1 cellular context compared by ENCODE assay signal in genomic region chr3:151837057-151837456, GRCh38.
TF ChIP-seq lines count a peak whose summit lies in the region.

No MANE protein-coding gene starts in this region.

TF ChIP-seq in K562, 482 proteins besides CTCF, POLR2A, EP300 and RAD21 (continued from another document and continues in another):
- peak; percentile 68 for TF ChIP-seq MGA (IDR thresholded peaks at IDR 0.05)
- TF ChIP-seq ATF7 (IDR thresholded peaks at IDR 0.05): 0 out of 2 replicates have a peak, but pooled peaks have one; percentile 58
- peak; percentile 51 for TF ChIP-seq SMARCC2 (IDR thresholded peaks at IDR 0.05; ENCODE audit: low read depth)
- TF ChIP-seq SMARCA5 (IDR thresholded peaks at IDR 0.05): no peak
- 0 out of 2 replicates have a peak, but pooled peaks have one; percentile 19 for TF ChIP-seq GABPA (tag; conservative IDR thresholded peaks at IDR 0.05; ENCODE audit: low read depth)
- TF ChIP-seq CTCFL (IDR thresholded peaks at IDR 0.05; ENCODE audit: borderline replicate concordance, insufficient read depth, low read depth, low read length, poor library complexity, severe bottlenecking): no peak
- 0 out of 2 replicates have a peak, but pooled peaks have one; percentile 53 for TF ChIP-seq MTA1 (IDR thresholded peaks at IDR 0.05; ENCODE audit: borderline replicate concordance)
- TF ChIP-seq NR0B1 (IDR thresholded peaks at IDR 0.05; ENCODE audit: partially characterized antibody): no peak
- TF ChIP-seq FIP1L1 (IDR thresholded peaks at IDR 0.05; ENCODE audit: low read depth, low read length, poor library complexity, severe bottlenecking): no peak
- TF ChIP-seq CBX3 (IDR thresholded peaks at IDR 0.05; ENCODE audit: borderline replicate concordance in 1 of 2, low read length in 2 of 2): no peak
- peak; percentile 70 for TF ChIP-seq SOX6 (IDR thresholded peaks at IDR 0.05)
- TF ChIP-seq JUN (IDR thresholded peaks at IDR 0.05; ENCODE audit: borderline replicate concordance, low read depth, low read length): peak; percentile 71; the same call in 1 of the 2 replicates
- TF ChIP-seq JUN (CRISPR knock-in tag; IDR thresholded peaks at IDR 0.05; ENCODE audit: borderline replicate concordance): no peak
- peak; percentile 69 for TF ChIP-seq FOSL1 (tag; conservative IDR thresholded peaks at IDR 0.05)
- TF ChIP-seq TRIM24 (IDR thresholded peaks at IDR 0.05): peak; percentile 62 to 71; a peak in 3 of 4 replicates
- TF ChIP-seq CEBPG (CRISPR knock-in tag; IDR thresholded peaks at IDR 0.05): no peak
- peak; percentile 40; a peak in 2 of 4 replicates for TF ChIP-seq CEBPG (tag; conservative IDR thresholded peaks at IDR 0.05 in 1 of 2, IDR thresholded peaks at IDR 0.05 in 1 of 2)
- no peak for TF ChIP-seq DLX4 (CRISPR knock-in tag; IDR thresholded peaks at IDR 0.05)
- TF ChIP-seq MTA3 (IDR thresholded peaks at IDR 0.05; ENCODE audit: borderline replicate concordance): 0 out of 2 replicates have a peak, but pooled peaks have one; percentile 23
- no peak for TF ChIP-seq FOXA3 (CRISPR knock-in tag; conservative IDR thresholded peaks at IDR 0.05 in 1 of 2, IDR thresholded peaks at IDR 0.05 in 1 of 2)
- TF ChIP-seq NFE2L1 (tag; IDR thresholded peaks at IDR 0.05; ENCODE audit: borderline replicate concordance, low read depth): peak; percentile 89
- TF ChIP-seq SIN3A (IDR thresholded peaks at IDR 0.05; ENCODE audit: borderline replicate concordance in 2 of 2, control insufficient read depth in 1 of 2, low read depth in 2 of 2, low read length in 2 of 2): no peak
- peak; percentile 98 for TF ChIP-seq NFE2 (IDR thresholded peaks at IDR 0.05; ENCODE audit: low read depth)
- TF ChIP-seq TCFL5 (CRISPR knock-in tag; conservative IDR thresholded peaks at IDR 0.05): no peak
- no peak for TF ChIP-seq ZNF41 (CRISPR knock-in tag; conservative IDR thresholded peaks at IDR 0.05)
- TF ChIP-seq ZKSCAN8 (CRISPR knock-in tag; IDR thresholded peaks at IDR 0.05): no peak
- TF ChIP-seq ESRRA (IDR thresholded peaks at IDR 0.05; ENCODE audit: borderline replicate concordance, low read depth): peak; percentile 54; the same call in 1 of the 2 replicates
- TF ChIP-seq ZNF830 (CRISPR knock-in tag; IDR thresholded peaks at IDR 0.05): no peak
- TF ChIP-seq CTBP1 (IDR thresholded peaks at IDR 0.05; ENCODE audit: borderline replicate concordance): peak; percentile 50; the same call in 1 of the 2 replicates
- TF ChIP-seq TCF3 (CRISPR knock-in tag; IDR thresholded peaks at IDR 0.05): peak; percentile 29; the same call in 1 of the 2 replicates
- TF ChIP-seq L3MBTL2 (IDR thresholded peaks at IDR 0.05): peak; percentile 85
- peak; percentile 42 for TF ChIP-seq TAL1 (IDR thresholded peaks at IDR 0.05)
- TF ChIP-seq MEIS2 (IDR thresholded peaks at IDR 0.05; ENCODE audit: partially characterized antibody): peak; percentile 94
- TF ChIP-seq CC2D1A (IDR thresholded peaks at IDR 0.05): 0 out of 2 replicates have a peak, but pooled peaks have one; percentile 34
- no peak for TF ChIP-seq XRCC4 (IDR thresholded peaks at IDR 0.05; ENCODE audit: extremely low read depth, insufficient read depth, insufficient read length)
- TF ChIP-seq RCOR1 (IDR thresholded peaks at IDR 0.05; ENCODE audit: borderline replicate concordance in 1 of 2, low read depth in 2 of 2, low read length in 2 of 2): peak in 1 of 2 experiments; percentile 85; a peak in 2 of 4 replicates
- TF ChIP-seq ARID4B (CRISPR knock-in tag; IDR thresholded peaks at IDR 0.05): no peak
- no peak for TF ChIP-seq PRMT5 (CRISPR knock-in tag; IDR thresholded peaks at IDR 0.05)
- peak; percentile 60; the same call in 1 of the 2 replicates for TF ChIP-seq LEF1 (IDR thresholded peaks at IDR 0.05)
- TF ChIP-seq CBX2 (IDR thresholded peaks at IDR 0.05; ENCODE audit: insufficient read depth, low read length, poor library complexity, severe bottlenecking): no peak
- peak; percentile 88 for TF ChIP-seq PKNOX1 (IDR thresholded peaks at IDR 0.05)
- TF ChIP-seq ATF1 (CRISPR knock-in tag; IDR thresholded peaks at IDR 0.05): no peak
- TF ChIP-seq ATF1 (tag; IDR thresholded peaks at IDR 0.05): peak; percentile 46
- no peak for TF ChIP-seq ZNF239 (CRISPR knock-in tag; IDR thresholded peaks at IDR 0.05)
- TF ChIP-seq MCM7 (IDR thresholded peaks at IDR 0.05): no peak
